21 cellular contexts compared by ENCODE assay signal in genomic region chr4:128549636-128550035, GRCh38.
"Had no signal": no experiment of that assay in that cellular context is flagged by ENCODE, and none has a peak within 500 bp of the region (broad histone marks: within the 10 kb centered on the region; RNA-seq: fewer than 3 reads in every experiment).

No MANE protein-coding gene starts in this region.

- ATAC-seq: HepG2, Panc1, T-cell had no signal

- DNase-seq: IMR-90, Kasumi-1, KG1, MM.1S, NCI-H1092 treated with DMSO at 0.1 percent for 48 hours, NCI-H1436 treated with DMSO at 0.1 percent for 48 hours, NCI-H1694, NCI-H187 treated with DMSO at 0.1 percent for 48 hours, NCI-H2029 treated with DMSO at 0.1 percent for 48 hours, NCI-H2227 treated with DMSO at 0.1 percent for 48 hours, NCI-H524, NCI-H526 treated with DMSO at 0.1 percent for 48 hours, NCI-H748 treated with DMSO at 0.1 percent for 48 hours, PC-3, SHP77, SJCRH30, SW 1271, T-cell had no signal

- H3K27ac ChIP-seq: RWPE1, SJCRH30 had no signal

- FAIRE-seq: HepG2 had no signal

- H3K27me3 ChIP-seq: SJCRH30 had no signal

- H3K9me3 ChIP-seq: SJCRH30 had no signal

- H3K36me3 ChIP-seq: SJCRH30 had no signal

- H3K4me3 ChIP-seq: SJCRH30 had no signal
